Comparison of ENCODE assay signal across 8 cellular contexts in the genomic region with DNA sequence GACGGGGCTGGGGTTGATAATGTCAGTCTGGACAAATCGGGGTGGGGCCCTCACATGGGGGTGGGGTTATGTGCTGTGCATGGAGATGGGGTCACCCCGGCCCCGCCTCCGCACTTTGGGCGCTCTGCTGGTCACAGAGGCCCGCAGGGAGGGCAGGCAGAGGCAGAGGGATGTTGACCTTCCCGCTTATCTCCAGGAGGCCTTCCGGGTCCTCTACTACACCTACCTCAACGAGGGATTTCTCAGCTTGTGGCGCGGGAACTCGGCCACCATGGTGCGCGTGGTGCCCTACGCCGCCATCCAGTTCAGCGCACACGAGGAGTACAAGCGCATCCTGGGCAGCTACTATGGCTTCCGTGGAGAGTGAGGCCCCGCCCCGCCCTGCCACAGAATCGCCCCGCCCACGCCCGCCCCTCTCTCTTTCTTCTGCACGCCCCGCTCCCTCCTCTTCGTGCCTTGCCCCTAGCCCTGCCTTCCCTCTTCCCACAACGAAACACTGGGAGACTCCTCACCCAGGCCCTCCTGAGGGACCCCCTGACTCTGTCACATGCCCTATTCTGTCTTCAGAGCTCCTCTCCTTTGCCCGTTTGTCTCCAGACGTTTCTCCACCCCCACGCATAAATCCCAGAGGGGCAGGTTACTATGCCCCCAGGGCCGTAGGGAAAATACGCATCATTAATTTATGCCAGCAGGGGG. TPM values are rescaled to one million over a fixed set of nuclear protein-coding genes. Genes with fewer than 3 reads are reported as not detected.
DNase-seq lines count a peak whose midpoint lies in the region; ATAC-seq and TF ChIP-seq lines count a peak whose summit lies in the region.

No MANE protein-coding gene starts in this region.

- H3K36me3 ChIP-seq in ES-I3 (ENCODE audit: insufficient read depth, low read length) = no peaks in the 10 kb centered on the region

- peak overlapping the region; percentile 69; the same call in 1 of the 2 replicates for H3K9ac ChIP-seq in ES-I3 (ENCODE audit: low read depth, low read length)

- DNase-seq in RWPE1 (ENCODE audit: low spot score) (peak; percentile 31), foreskin melanocyte (peak; percentile 42), renal cortical epithelial cell (ENCODE audit: low read depth) (peak; percentile 37), superior temporal gyrus (ENCODE audit: extremely low spot score) (no peak), NCI-H1930 (lab: John Stamatoyannopoulos, UW) (no peak)

- ATAC-seq in GM19328 (IDR thresholded peaks at IDR 0.05; ENCODE audit: unreplicated experiment) = no peak
- no peak for ATAC-seq in HG03442 (IDR thresholded peaks at IDR 0.05; ENCODE audit: unreplicated experiment)

- POLR2A ChIA-PET in RWPE1 (lab: Yijun Ruan, JAX; ENCODE audit: low non-redundant PET) = no interaction called here

- TF ChIP-seq CTCF in RWPE1 (conservative IDR thresholded peaks at IDR 0.05; ENCODE audit: low read depth) = no peak

- peaks cover 5% of the 10 kb centered on the region for H3K4me1 ChIP-seq in ES-I3 (ENCODE audit: insufficient read depth, low read length)

- CTCF ChIA-PET in RWPE1 (lab: Yijun Ruan, JAX) = interaction anchor here (0.6 kb wide), 2 partner anchors 51 to 719 kb away, joined by 3 to 5 read pairs; no protein-coding TSS in a partner anchor

- H3K27ac ChIP-seq in RWPE1 = peak overlapping the region; percentile 22

- H3K9me3 ChIP-seq in ES-I3 (ENCODE audit: control insufficient read depth, insufficient read depth, low read length) = no peaks in the 10 kb centered on the region

RNA-seq across cellular contexts. Expression of a gene that starts 32.8 kb away (rescaled TPM):
- 14.1 and 25.3 TPM in 2 replicates for total RNA-seq in renal cortical epithelial cell

RNA-seq across cellular contexts. Expression of a gene that starts 41.7 kb away (rescaled TPM):
- total RNA-seq in renal cortical epithelial cell = 1.2 and 4.5 TPM in 2 replicates

Comparison
In these comparisons a context has a peak if more than half of its experiments do, and no peak if none do; other contexts are left out.
1. DNase-seq: peak in RWPE1 (single experiment), foreskin melanocyte (single experiment) and renal cortical epithelial cell (single experiment); none in superior temporal gyrus (single experiment) and NCI-H1930 (0 of 2).